ENCODE assay signal across 12 cellular contexts in the genomic region with DNA sequence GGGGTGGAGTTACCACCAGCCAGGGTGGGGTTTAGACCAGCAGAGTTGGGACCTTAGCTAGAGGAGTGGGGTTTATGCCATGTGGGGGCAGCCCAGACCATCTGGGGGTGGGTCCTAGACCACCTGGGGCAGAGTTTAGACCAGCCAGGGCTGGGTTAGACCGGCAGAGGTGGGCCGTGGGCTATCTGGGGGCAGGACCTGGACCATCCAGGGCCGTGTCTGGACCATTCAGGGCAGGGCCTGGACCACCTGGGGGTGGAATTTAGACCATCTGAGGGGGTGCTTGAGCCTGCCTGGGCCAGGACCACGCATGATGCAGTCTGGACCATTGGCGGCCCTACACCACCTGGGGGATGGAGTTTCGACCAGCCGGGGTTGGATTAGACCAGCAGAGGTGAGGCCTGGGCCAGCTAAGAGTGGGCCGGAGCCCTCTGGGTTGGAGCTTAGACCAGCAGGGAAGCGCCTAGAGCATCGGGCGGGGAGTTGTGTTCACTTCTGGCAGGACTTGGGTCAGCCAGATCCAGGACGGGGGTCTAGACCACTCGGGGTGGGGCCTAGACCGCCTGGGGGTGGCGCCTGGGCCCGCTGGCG. TPM values are rescaled to one million over a fixed set of nuclear protein-coding genes. Genes with fewer than 3 reads are reported as not detected.
A peak's percentile ranks its signal among the peaks of the same experiment; 100 is the strongest.
DNase-seq lines count a peak whose midpoint lies in the region; ATAC-seq and TF ChIP-seq lines count a peak whose summit lies in the region.
"Had no signal": no experiment of that assay in that cellular context is flagged by ENCODE, and none has a peak within 500 bp of the region (broad histone marks: within the 10 kb centered on the region; RNA-seq: fewer than 3 reads in every experiment).

No MANE protein-coding gene starts in this region.

- no peak for TF ChIP-seq POLR2A in spleen (IDR thresholded peaks at IDR 0.05)

- peaks cover 42% of the 10 kb centered on the region for H3K27me3 Mint-ChIP-seq in activated naive CD8-positive, alpha-beta T cell treated with anti-CD3 and anti-CD28 coated beads, Interleukin-2, amount 10 ng/mL, durations not matched to agents 7 days and 5 days
- peaks cover 52% of the 10 kb centered on the region for H3K27me3 Mint-ChIP-seq in activated naive CD8-positive, alpha-beta T cell treated with anti-CD3 and anti-CD28 coated beads for 36 hours
- peaks cover 38% of the 10 kb centered on the region for H3K27me3 Mint-ChIP-seq in activated CD8-positive, alpha-beta T cell treated with anti-CD3 and anti-CD28 coated beads, Interleukin-2, amount 10 ng/mL, durations not matched to agents 7 days and 5 days (ENCODE audit: low read depth)
- H3K27me3 Mint-ChIP-seq in immature natural killer cell (ENCODE audit: low read depth in 3 of 3) (peaks cover 11 to 23% (median 22%) of the 10 kb centered on the region in 3 donors), type B pancreatic cell (peaks cover 50% of the 10 kb centered on the region)

- H3K27ac Mint-ChIP-seq in activated naive CD8-positive, alpha-beta T cell treated with anti-CD3 and anti-CD28 coated beads, Interleukin-2, amount 10 ng/mL, durations not matched to agents 7 days and 5 days = peak overlapping the region; percentile 40
- H3K27ac Mint-ChIP-seq in activated naive CD8-positive, alpha-beta T cell treated with anti-CD3 and anti-CD28 coated beads for 36 hours = no peak overlapping the region
- peak overlapping the region; percentile 28 for H3K27ac Mint-ChIP-seq in activated CD8-positive, alpha-beta T cell treated with anti-CD3 and anti-CD28 coated beads, Interleukin-2, amount 10 ng/mL, durations not matched to agents 7 days and 5 days
- H3K27ac Mint-ChIP-seq in immature natural killer cell (no peak overlapping the region), type B pancreatic cell (no peak overlapping the region)

- H3K4me3 ChIP-seq in spleen = peak overlapping the region in 3 of 8 donors; percentile 18 to 59 (median 29)

- DNase-seq in activated naive CD8-positive, alpha-beta T cell treated with anti-CD3 and anti-CD28 coated beads, Interleukin-2, amount 10 ng/mL, durations not matched to agents 7 days and 5 days = no peak
- DNase-seq in activated naive CD8-positive, alpha-beta T cell treated with anti-CD3 and anti-CD28 coated beads for 36 hours = no peak
- DNase-seq in activated CD8-positive, alpha-beta T cell treated with anti-CD3 and anti-CD28 coated beads, Interleukin-2, amount 10 ng/mL, durations not matched to agents 7 days and 5 days = no peak
- DNase-seq in immature natural killer cell (no peak), type B pancreatic cell (ENCODE audit: extremely low spot score, unreplicated experiment) (no peak), NAMALWA (ENCODE audit: low spot score) (no peak), spleen (no peak)
- DNase-seq: adrenal gland, HCEC 1CT, heart right ventricle, tibial artery had no signal

- peaks cover 9% of the 10 kb centered on the region for H3K36me3 Mint-ChIP-seq in activated naive CD8-positive, alpha-beta T cell treated with anti-CD3 and anti-CD28 coated beads, Interleukin-2, amount 10 ng/mL, durations not matched to agents 7 days and 5 days
- H3K36me3 Mint-ChIP-seq in activated naive CD8-positive, alpha-beta T cell treated with anti-CD3 and anti-CD28 coated beads for 36 hours = peaks cover 13% of the 10 kb centered on the region
- H3K36me3 Mint-ChIP-seq in activated CD8-positive, alpha-beta T cell treated with anti-CD3 and anti-CD28 coated beads, Interleukin-2, amount 10 ng/mL, durations not matched to agents 7 days and 5 days (ENCODE audit: low read depth) = peaks cover 4% of the 10 kb centered on the region
- H3K36me3 Mint-ChIP-seq in immature natural killer cell (peaks cover 7 to 8% (median 7%) of the 10 kb centered on the region in 3 donors), type B pancreatic cell (peaks cover 10% of the 10 kb centered on the region)

- no peaks in the 10 kb centered on the region for H3K36me3 ChIP-seq in spleen
- H3K36me3 ChIP-seq: adrenal gland, heart right ventricle, tibial artery had no signal

- WGBS in spleen, 5 donors = 72 to 85% (median 77%) methylated on average over 10 to 17 of the region's 17 CpGs

- H3K4me1 Mint-ChIP-seq in activated naive CD8-positive, alpha-beta T cell treated with anti-CD3 and anti-CD28 coated beads, Interleukin-2, amount 10 ng/mL, durations not matched to agents 7 days and 5 days = peaks cover 7% of the 10 kb centered on the region
- H3K4me1 Mint-ChIP-seq in activated naive CD8-positive, alpha-beta T cell treated with anti-CD3 and anti-CD28 coated beads for 36 hours = peaks cover 22% of the 10 kb centered on the region
- peaks cover 18% of the 10 kb centered on the region for H3K4me1 Mint-ChIP-seq in activated CD8-positive, alpha-beta T cell treated with anti-CD3 and anti-CD28 coated beads, Interleukin-2, amount 10 ng/mL, durations not matched to agents 7 days and 5 days (ENCODE audit: low read depth)
- H3K4me1 Mint-ChIP-seq in immature natural killer cell = peaks cover 32 to 34% of the 10 kb centered on the region in 2 donors
- peaks cover 25% of the 10 kb centered on the region for H3K4me1 Mint-ChIP-seq in type B pancreatic cell (ENCODE audit: unreplicated experiment)

- peaks cover 0 to 88% (median 67%) of the 10 kb centered on the region in 7 donors for H3K27me3 ChIP-seq in spleen (replicated peaks in 1 of 7)

- POLR2A ChIA-PET in activated naive CD8-positive, alpha-beta T cell treated with anti-CD3 and anti-CD28 coated beads, Interleukin-2, amount 10 ng/mL, durations not matched to agents 7 days and 5 days (lab: Charles Lee) = no interaction called here
- POLR2A ChIA-PET in activated CD8-positive, alpha-beta T cell treated with anti-CD3 and anti-CD28 coated beads, Interleukin-2, amount 10 ng/mL, durations not matched to agents 7 days and 5 days (lab: Charles Lee) = no interaction called here

- H3K4me3 Mint-ChIP-seq in activated naive CD8-positive, alpha-beta T cell treated with anti-CD3 and anti-CD28 coated beads, Interleukin-2, amount 10 ng/mL, durations not matched to agents 7 days and 5 days = peak overlapping the region; percentile 20
- no peak overlapping the region for H3K4me3 Mint-ChIP-seq in activated naive CD8-positive, alpha-beta T cell treated with anti-CD3 and anti-CD28 coated beads for 36 hours
- peak overlapping the region; percentile 3 for H3K4me3 Mint-ChIP-seq in activated CD8-positive, alpha-beta T cell treated with anti-CD3 and anti-CD28 coated beads, Interleukin-2, amount 10 ng/mL, durations not matched to agents 7 days and 5 days
- H3K4me3 Mint-ChIP-seq in immature natural killer cell (peak overlapping the region; percentile 21 to 73 (median 67)), type B pancreatic cell (peak overlapping the region; percentile 92)

- ATAC-seq in activated naive CD8-positive, alpha-beta T cell treated with anti-CD3 and anti-CD28 coated beads, Interleukin-2, amount 10 ng/mL, durations not matched to agents 7 days and 5 days (ENCODE audit: low read depth) = no peak
- ATAC-seq in activated CD8-positive, alpha-beta T cell treated with anti-CD3 and anti-CD28 coated beads, Interleukin-2, amount 10 ng/mL, durations not matched to agents 7 days and 5 days = no peak
- ATAC-seq in HG03442 (IDR thresholded peaks at IDR 0.05; ENCODE audit: unreplicated experiment) = no peak

- CTCF ChIA-PET in activated CD8-positive, alpha-beta T cell treated with anti-CD3 and anti-CD28 coated beads, Interleukin-2, amount 10 ng/mL, durations not matched to agents 7 days and 5 days (lab: Charles Lee) = no interaction called here

- peak overlapping the region in 1 of 8 donors; percentile 18 for H3K27ac ChIP-seq in spleen
- H3K27ac ChIP-seq: adrenal gland, tibial artery had no signal

- peaks cover 0 to 50% (median 25%) of the 10 kb centered on the region in 6 donors for H3K4me1 ChIP-seq in spleen
- H3K4me1 ChIP-seq: adrenal gland had no signal

- TF ChIP-seq CTCF in type B pancreatic cell (conservative IDR thresholded peaks at IDR 0.05) (no peak), spleen (IDR thresholded peaks at IDR 0.05 in 8 of 11, conservative IDR thresholded peaks at IDR 0.05 in 3 of 11) (no peak)

- H3K9me3 Mint-ChIP-seq in activated naive CD8-positive, alpha-beta T cell treated with anti-CD3 and anti-CD28 coated beads, Interleukin-2, amount 10 ng/mL, durations not matched to agents 7 days and 5 days = peaks cover 5% of the 10 kb centered on the region
- peaks cover 13% of the 10 kb centered on the region for H3K9me3 Mint-ChIP-seq in activated naive CD8-positive, alpha-beta T cell treated with anti-CD3 and anti-CD28 coated beads for 36 hours
- peaks cover 8% of the 10 kb centered on the region for H3K9me3 Mint-ChIP-seq in activated CD8-positive, alpha-beta T cell treated with anti-CD3 and anti-CD28 coated beads, Interleukin-2, amount 10 ng/mL, durations not matched to agents 7 days and 5 days (ENCODE audit: insufficient read depth)
- peaks cover 0 to 22% (median 4%) of the 10 kb centered on the region in 6 donors for H3K9me3 Mint-ChIP-seq in immature natural killer cell
- peaks cover 15% of the 10 kb centered on the region for H3K9me3 Mint-ChIP-seq in type B pancreatic cell

- intact Hi-C loops in spleen (cut with DNase I; ENCODE audit: low total_unique reads) = no loop called here

- peaks cover 0 to 47% (median 0%) of the 10 kb centered on the region in 8 donors for H3K9me3 ChIP-seq in spleen
- H3K9me3 ChIP-seq: adrenal gland, heart right ventricle, tibial artery had no signal

RNA-seq across cellular contexts. Expression of gene CACNG6, which starts 9.9 kb away (rescaled TPM):
- not detected for total RNA-seq in activated naive CD8-positive, alpha-beta T cell treated with anti-CD3 and anti-CD28 coated beads, Interleukin-2, amount 10 ng/mL, durations not matched to agents 7 days and 5 days
- not detected for total RNA-seq in activated naive CD8-positive, alpha-beta T cell treated with anti-CD3 and anti-CD28 coated beads for 36 hours
- total RNA-seq in activated CD8-positive, alpha-beta T cell treated with anti-CD3 and anti-CD28 coated beads, Interleukin-2, amount 10 ng/mL, durations not matched to agents 7 days and 5 days = not detected
- polyA plus RNA-seq in immature natural killer cell (not detected), spleen (not detected)
- total RNA-seq in type B pancreatic cell (ENCODE audit: low replicate concordance) (0.27 and 0.98 TPM in 2 replicates), spleen (not detected)
- total RNA-seq: adrenal gland, heart right ventricle had no signal
- polyA plus RNA-seq: adrenal gland, heart right ventricle had no signal

RNA-seq across cellular contexts. Expression of gene CACNG8, which starts 18.8 kb away (rescaled TPM):
- not detected for total RNA-seq in activated naive CD8-positive, alpha-beta T cell treated with anti-CD3 and anti-CD28 coated beads, Interleukin-2, amount 10 ng/mL, durations not matched to agents 7 days and 5 days
- not detected for total RNA-seq in activated naive CD8-positive, alpha-beta T cell treated with anti-CD3 and anti-CD28 coated beads for 36 hours
- total RNA-seq in activated CD8-positive, alpha-beta T cell treated with anti-CD3 and anti-CD28 coated beads, Interleukin-2, amount 10 ng/mL, durations not matched to agents 7 days and 5 days = not detected
- polyA plus RNA-seq in immature natural killer cell (not detected), spleen (under 1 TPM in 1 of 3 donors, not detected in 2; 0.02 TPM)
- total RNA-seq in type B pancreatic cell (ENCODE audit: low replicate concordance) (0.05 and 0.97 TPM in 2 replicates), spleen (under 1 TPM in 3 of 7 donors, not detected in 4; 0.03 to 0.11 (median 0.06) TPM)

Comparison
In these comparisons a context has a peak if more than half of its experiments do, and no peak if none do; other contexts are left out.
1. H3K27ac Mint-ChIP-seq: peak in activated naive CD8-positive, alpha-beta T cell treated with anti-CD3 and anti-CD28 coated beads, Interleukin-2, amount 10 ng/mL, durations not matched to agents 7 days and 5 days (single experiment) and activated CD8-positive, alpha-beta T cell treated with anti-CD3 and anti-CD28 coated beads, Interleukin-2, amount 10 ng/mL, durations not matched to agents 7 days and 5 days (single experiment); none in activated naive CD8-positive, alpha-beta T cell treated with anti-CD3 and anti-CD28 coated beads for 36 hours (single experiment), immature natural killer cell (0 of 6) and type B pancreatic cell (single experiment).